16 cellular contexts compared by ENCODE assay signal in genomic region chr19:35260694-35261304, GRCh38. TPM values are rescaled to one million over a fixed set of nuclear protein-coding genes. Genes with fewer than 3 reads are reported as not detected.
DNase-seq lines count a peak whose midpoint lies in the region; ATAC-seq and TF ChIP-seq lines count a peak whose summit lies in the region.
"Had no signal": no experiment of that assay in that cellular context is flagged by ENCODE, and none has a peak within 500 bp of the region (broad histone marks: within the 10 kb centered on the region; RNA-seq: fewer than 3 reads in every experiment).

No MANE protein-coding gene starts in this region.

- no peaks in the 10 kb centered on the region for H3K27me3 Mint-ChIP-seq in activated CD8-positive, alpha-beta T cell treated with anti-CD3 and anti-CD28 coated beads, Interleukin-2, amount 10 ng/mL, durations not matched to agents 7 days and 5 days (ENCODE audit: low read depth)

- intact Hi-C loops in left ventricle myocardium inferior (cut with micrococcal nuclease): no loop called here
- intact Hi-C loops in mucosa of descending colon (cut with DNase I, micrococcal nuclease): no loop called here

- H3K9me3 Mint-ChIP-seq in activated CD8-positive, alpha-beta T cell treated with anti-CD3 and anti-CD28 coated beads, Interleukin-2, amount 10 ng/mL, durations not matched to agents 7 days and 5 days (ENCODE audit: insufficient read depth): no peaks in the 10 kb centered on the region
- H3K9me3 Mint-ChIP-seq: activated naive CD4-positive, alpha-beta T cell treated with anti-CD3 and anti-CD28 coated beads, Interleukin-2, amount 50 U/mL, for 72 hours had no signal

- DNase-seq in right atrium auricular region (ENCODE audit: low spot score) (peak; percentile 42), left ventricle myocardium inferior (no peak), mucosa of descending colon (peak in 2 of 3 donors; percentile 13 to 17), NCI-H1436 treated with DMSO at 0.1 percent for 48 hours (lab: John Stamatoyannopoulos, UW) (no peak), MG63 (no peak)
- no peak for DNase-seq in activated CD8-positive, alpha-beta T cell treated with anti-CD3 and anti-CD28 coated beads, Interleukin-2, amount 10 ng/mL, durations not matched to agents 7 days and 5 days
- DNase-seq: hypothalamus; NCI-H187; stimulated activated naive CD4-positive, alpha-beta T cell had no signal

- no peak for ATAC-seq in activated CD8-positive, alpha-beta T cell treated with anti-CD3 and anti-CD28 coated beads, Interleukin-2, amount 10 ng/mL, durations not matched to agents 7 days and 5 days
- ATAC-seq in mucosa of descending colon: no peak
- no peak for ATAC-seq in HG03378 (IDR thresholded peaks at IDR 0.05; ENCODE audit: unreplicated experiment)
- ATAC-seq in GM21786 (IDR thresholded peaks at IDR 0.05; ENCODE audit: unreplicated experiment): no peak
- ATAC-seq: activated naive CD4-positive, alpha-beta T cell treated with anti-CD3 and anti-CD28 coated beads, Interleukin-2, amount 50 U/mL, for 72 hours had no signal

- H3K36me3 Mint-ChIP-seq in activated CD8-positive, alpha-beta T cell treated with anti-CD3 and anti-CD28 coated beads, Interleukin-2, amount 10 ng/mL, durations not matched to agents 7 days and 5 days (ENCODE audit: low read depth): peaks cover 11% of the 10 kb centered on the region

- peak overlapping the region; percentile 53 for H3K27ac Mint-ChIP-seq in activated CD8-positive, alpha-beta T cell treated with anti-CD3 and anti-CD28 coated beads, Interleukin-2, amount 10 ng/mL, durations not matched to agents 7 days and 5 days

- H3K9me3 ChIP-seq in right atrium auricular region (no peaks in the 10 kb centered on the region), left ventricle myocardium inferior (replicated peaks) (no peaks in the 10 kb centered on the region), mucosa of descending colon (no peaks in the 10 kb centered on the region), MG63 (no peaks in the 10 kb centered on the region)

- CTCF ChIA-PET in activated CD8-positive, alpha-beta T cell treated with anti-CD3 and anti-CD28 coated beads, Interleukin-2, amount 10 ng/mL, durations not matched to agents 7 days and 5 days (lab: Charles Lee): interaction anchor here (0.6 kb wide), 1 partner anchor 107 kb away, joined by 5 read pairs; the partner anchor contains the start of gene FXYD5

- no peak overlapping the region for H3K4me3 Mint-ChIP-seq in activated CD8-positive, alpha-beta T cell treated with anti-CD3 and anti-CD28 coated beads, Interleukin-2, amount 10 ng/mL, durations not matched to agents 7 days and 5 days

- H3K27ac ChIP-seq in right atrium auricular region (no peak overlapping the region), left ventricle myocardium inferior (replicated peaks) (no peak overlapping the region)
- H3K27ac ChIP-seq: parathyroid adenoma, SK-N-MC had no signal

- POLR2A ChIA-PET in activated CD8-positive, alpha-beta T cell treated with anti-CD3 and anti-CD28 coated beads, Interleukin-2, amount 10 ng/mL, durations not matched to agents 7 days and 5 days (lab: Charles Lee): no interaction called here

- peaks cover 21% of the 10 kb centered on the region for H3K4me1 Mint-ChIP-seq in activated CD8-positive, alpha-beta T cell treated with anti-CD3 and anti-CD28 coated beads, Interleukin-2, amount 10 ng/mL, durations not matched to agents 7 days and 5 days (ENCODE audit: low read depth)

- no peak overlapping the region for H3K4me3 ChIP-seq in right atrium auricular region
- no peak overlapping the region for H3K4me3 ChIP-seq in left ventricle myocardium inferior
- no peak overlapping the region for H3K4me3 ChIP-seq in mucosa of descending colon
- no peak overlapping the region for H3K4me3 ChIP-seq in MG63
- H3K4me3 ChIP-seq: lung, SK-N-MC had no signal

- H3K27me3 ChIP-seq in right atrium auricular region (no peaks in the 10 kb centered on the region), left ventricle myocardium inferior (ENCODE audit: low read depth) (no peaks in the 10 kb centered on the region), MG63 (no peaks in the 10 kb centered on the region)

- H3K36me3 ChIP-seq in right atrium auricular region (no peaks in the 10 kb centered on the region), left ventricle myocardium inferior (no peaks in the 10 kb centered on the region), mucosa of descending colon (ENCODE audit: low read depth) (no peaks in the 10 kb centered on the region), MG63 (peaks cover under 1% of the 10 kb centered on the region; the same call in 1 of the 2 replicates)

- TF ChIP-seq CTCF in right atrium auricular region (IDR thresholded peaks at IDR 0.05): no peak
- no peak for TF ChIP-seq CTCF in left ventricle myocardium inferior (IDR thresholded peaks at IDR 0.05; ENCODE audit: borderline replicate concordance)
- no peak for TF ChIP-seq CTCF in mucosa of descending colon (IDR thresholded peaks at IDR 0.05)

- H3K4me1 ChIP-seq in right atrium auricular region (peaks cover 0 to 25% of the 10 kb centered on the region in 2 donors), left ventricle myocardium inferior (peaks cover 34% of the 10 kb centered on the region), mucosa of descending colon (ENCODE audit: low read depth) (peaks cover 5% of the 10 kb centered on the region)

RNA-seq across cellular contexts. Expression of gene USF2, which starts 8.0 kb away (rescaled TPM):
- total RNA-seq in right atrium auricular region: 100 to 1,000 TPM; 130 to 180 TPM
- 147 TPM for total RNA-seq in left ventricle myocardium inferior
- total RNA-seq in activated CD8-positive, alpha-beta T cell treated with anti-CD3 and anti-CD28 coated beads, Interleukin-2, amount 10 ng/mL, durations not matched to agents 7 days and 5 days: 100 to 1,000 TPM; 125 to 138 TPM
- 100 to 1,000 TPM in 2 of 3 donors, 10 to 100 TPM in 1; 94.5 to 131 (median 116) TPM for total RNA-seq in mucosa of descending colon
- total RNA-seq in MG63 (2014; rRNA removed; shearing (Covaris generic); ENCODE audit: low replicate concordance): 73.5 and 85.5 TPM in 2 replicates

RNA-seq across cellular contexts. Expression of gene LSR, which starts 12.0 kb away (rescaled TPM):
- total RNA-seq in right atrium auricular region: 10 to 100 TPM in 1 of 2 donors, 1 to 10 TPM in 1; 7.6 to 20.1 TPM
- total RNA-seq in left ventricle myocardium inferior: 4.5 TPM
- 10 to 100 TPM; 25.5 to 25.9 TPM for total RNA-seq in activated CD8-positive, alpha-beta T cell treated with anti-CD3 and anti-CD28 coated beads, Interleukin-2, amount 10 ng/mL, durations not matched to agents 7 days and 5 days
- 100 to 1,000 TPM; 123 to 302 (median 289) TPM for total RNA-seq in mucosa of descending colon
- 0.33 TPM in 1 of 2 replicates, not detected in the other for total RNA-seq in MG63 (2014; rRNA removed; shearing (Covaris generic); ENCODE audit: low replicate concordance)

RNA-seq across cellular contexts. Expression of gene HAMP, which starts 21.5 kb away (rescaled TPM):
- total RNA-seq in right atrium auricular region: 100 to 1,000 TPM in 1 of 2 donors, not detected in 1; 146 TPM
- total RNA-seq in left ventricle myocardium inferior: not detected
- total RNA-seq in activated CD8-positive, alpha-beta T cell treated with anti-CD3 and anti-CD28 coated beads, Interleukin-2, amount 10 ng/mL, durations not matched to agents 7 days and 5 days: under 1 TPM; 0.50 to 0.63 TPM
- not detected for total RNA-seq in mucosa of descending colon
- not detected in 2 replicates for total RNA-seq in MG63 (2014; rRNA removed; shearing (Covaris generic); ENCODE audit: low replicate concordance)
- total RNA-seq: G401 had no signal

RNA-seq across cellular contexts. Expression of gene MAG, which starts 31.2 kb away (rescaled TPM):
- total RNA-seq in right atrium auricular region (not detected), left ventricle myocardium inferior (not detected), mucosa of descending colon (under 1 TPM in 1 of 3 donors, not detected in 2; 0.80 TPM)
- under 1 TPM in 1 of 2 experiments, not detected in 1; 0.26 TPM for total RNA-seq in activated CD8-positive, alpha-beta T cell treated with anti-CD3 and anti-CD28 coated beads, Interleukin-2, amount 10 ng/mL, durations not matched to agents 7 days and 5 days
- not detected in 2 replicates for total RNA-seq in MG63 (2014; rRNA removed; shearing (Covaris generic); ENCODE audit: low replicate concordance)
- total RNA-seq: G401 had no signal

RNA-seq across cellular contexts. Expression of gene FAM187B, which starts 32.3 kb away (rescaled TPM):
- total RNA-seq in right atrium auricular region (not detected), left ventricle myocardium inferior (not detected), mucosa of descending colon (not detected)
- not detected for total RNA-seq in activated CD8-positive, alpha-beta T cell treated with anti-CD3 and anti-CD28 coated beads, Interleukin-2, amount 10 ng/mL, durations not matched to agents 7 days and 5 days
- total RNA-seq in MG63 (2014; rRNA removed; shearing (Covaris generic); ENCODE audit: low replicate concordance): not detected in 2 replicates
- total RNA-seq: activated naive CD4-positive, alpha-beta T cell treated with anti-CD3 and anti-CD28 coated beads, Interleukin-2, amount 50 U/mL, for 72 hours; G401 had no signal

Comparison
In these comparisons a context has a peak if more than half of its experiments do, and no peak if none do; other contexts are left out.
1. DNase-seq: peak in right atrium auricular region (single experiment) and mucosa of descending colon (2 of 3); none in left ventricle myocardium inferior (single experiment), activated CD8-positive, alpha-beta T cell treated with anti-CD3 and anti-CD28 coated beads, Interleukin-2, amount 10 ng/mL, durations not matched to agents 7 days and 5 days (single experiment), NCI-H1436 treated with DMSO at 0.1 percent for 48 hours (single experiment) and MG63 (single experiment).
2. RNA of gene LSR, which starts 12.0 kb away (total RNA-seq): 123 to 302 TPM in mucosa of descending colon; 25.5 to 25.9 TPM in activated CD8-positive, alpha-beta T cell treated with anti-CD3 and anti-CD28 coated beads, Interleukin-2, amount 10 ng/mL, durations not matched to agents 7 days and 5 days, 7.6 to 20.1 TPM in right atrium auricular region, 4.5 TPM in left ventricle myocardium inferior (single experiment) and 0.33 TPM in MG63; every median in the first group is over 4 times any median in the second.